9 cellular contexts compared by ENCODE assay signal in the genomic region with DNA sequence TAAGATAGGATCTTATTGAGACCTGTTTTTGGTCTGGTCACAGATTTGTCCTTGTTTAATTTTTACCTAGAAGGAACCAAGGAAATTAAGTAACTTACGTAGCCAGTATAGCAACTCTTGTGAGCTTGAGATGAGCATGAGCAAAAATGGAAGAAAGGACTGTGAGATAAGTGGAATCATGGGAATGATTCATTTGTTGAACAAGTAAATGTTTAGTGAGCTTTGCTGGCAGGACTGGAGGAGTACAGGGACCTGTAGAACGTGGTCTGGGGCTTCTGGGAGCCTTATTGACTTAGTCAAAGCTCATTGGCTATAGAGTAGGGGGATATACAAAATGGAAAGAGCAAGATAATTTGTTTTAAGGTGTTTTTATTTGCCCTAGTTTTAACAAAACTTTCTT. TPM values are rescaled to one million over a fixed set of nuclear protein-coding genes. Genes with fewer than 3 reads are reported as not detected.
A peak's percentile ranks its signal among the peaks of the same experiment; 100 is the strongest.
DNase-seq lines count a peak whose midpoint lies in the region; ATAC-seq and TF ChIP-seq lines count a peak whose summit lies in the region.
"Had no signal": no experiment of that assay in that cellular context is flagged by ENCODE, and none has a peak within 500 bp of the region (broad histone marks: within the 10 kb centered on the region; RNA-seq: fewer than 3 reads in every experiment).

No MANE protein-coding gene starts in this region.

- H3K27ac ChIP-seq in AG04450 (ENCODE audit: low read depth, low read length) (no peak overlapping the region), HCT116 (ENCODE audit: low read depth, low read length) (no peak overlapping the region), tibial artery (no peak overlapping the region)

- no peak overlapping the region for H2AFZ ChIP-seq in HCT116 (ENCODE audit: low read depth, low read length, poor library complexity, severe bottlenecking)

- H3K9ac ChIP-seq in HCT116 (ENCODE audit: low read length) (peak overlapping the region; percentile 98; the same call in 1 of the 2 replicates), adipocyte (ENCODE audit: low read length) (peak overlapping the region; percentile 99)

- RAD21 ChIA-PET in HCT116 (lab: Charles Lee; ENCODE audit: low non-redundant PET in 1 of 2, low total read pairs in 2 of 2, uncharacterized antibody in 2 of 2, unreplicated experiment in 2 of 2), result no interaction called here

- TF ChIP-seq POLR2A in HCT116 (IDR thresholded peaks at IDR 0.05; ENCODE audit: borderline replicate concordance, extremely low read depth, insufficient read depth, insufficient read length), result no peak

- no peak for DNase-seq in AG04450 (ENCODE audit: low read depth, low spot score)
- no peak for DNase-seq in HCT116 (ENCODE audit: low read depth, low spot score)
- no peak for DNase-seq in adipocyte (ENCODE audit: low read depth)
- peak; percentile 36 for DNase-seq in left kidney (ENCODE audit: low read depth, low spot score)
- DNase-seq in GF-D8 (lab: John Stamatoyannopoulos, UW), result no peak
- no peak for DNase-seq in tibial artery
- no peak for DNase-seq in SKM-1 treated with dmso at 0.1 percent for 144 hours (lab: John Stamatoyannopoulos, UW; ENCODE audit: unreplicated experiment)
- DNase-seq: activated effector memory CD4-positive, alpha-beta T cell treated with anti-CD3 and anti-CD28 coated beads, Interleukin-2, amount 50 U/mL, for 16 hours had no signal

- ATAC-seq in HCT116 (no peak), HG03342 (IDR thresholded peaks at IDR 0.05; ENCODE audit: unreplicated experiment) (no peak)

- peaks cover 61% of the 10 kb centered on the region; the same call in 1 of the 2 replicates for H4K20me1 ChIP-seq in HCT116 (ENCODE audit: insufficient read depth)

- H3K4me1 ChIP-seq in HCT116 (ENCODE audit: control insufficient read depth in 1 of 2, insufficient read depth in 2 of 2, low read length in 2 of 2), result peaks cover 54 to 76% of the 10 kb centered on the region in 2 experiments
- peaks cover 42% of the 10 kb centered on the region for H3K4me1 ChIP-seq in adipocyte (ENCODE audit: control insufficient read depth, insufficient read depth, low read length)
- H3K4me1 ChIP-seq in tibial artery, result peaks cover 0 to 70% (median 21%) of the 10 kb centered on the region in 4 donors

- CTCF ChIA-PET in AG04450 (lab: Charles Lee), result interaction anchor here (0.8 to 1.4 kb wide), 2 partner anchors 13 to 53 kb away, joined by 4 read pairs; no protein-coding TSS in a partner anchor
- CTCF ChIA-PET in HCT116 (lab: Charles Lee), result no interaction called here

- no peaks in the 10 kb centered on the region for H3K9me2 ChIP-seq in HCT116 (ENCODE audit: insufficient read depth)

- H3K36me3 ChIP-seq in HCT116 (ENCODE audit: control insufficient read depth in 1 of 2, insufficient read depth in 2 of 2, low read length in 2 of 2), result 0 out of 4 replicates have a peak, but pooled peaks cover 0 to 6% of the 10 kb centered on the region in 2 experiments
- no peaks in the 10 kb centered on the region for H3K36me3 ChIP-seq in adipocyte (ENCODE audit: control insufficient read depth, insufficient read depth, low read length, severe bottlenecking)
- H3K36me3 ChIP-seq in tibial artery, result no peaks in the 10 kb centered on the region

- peaks cover 87% of the 10 kb centered on the region for H3K79me2 ChIP-seq in HCT116 (ENCODE audit: insufficient read depth, low read length)

- intact Hi-C loops in HCT116 (cut with micrococcal nuclease), result loop anchor here (5.0 kb wide), 1 partner anchor 36 kb away; no protein-coding TSS in a partner anchor
- intact Hi-C loops in tibial artery (cut with DNase I; ENCODE audit: low total_unique reads), result loop anchor here (10.0 kb wide), 2 partner anchors 199 to 1819 kb away; a partner anchor contains a TSS

- TF ChIP-seq CTCF in AG04450 (IDR thresholded peaks at IDR 0.05; ENCODE audit: low read depth, low read length) (no peak), HCT116 (IDR thresholded peaks at IDR 0.05 in 2 of 3, conservative IDR thresholded peaks at IDR 0.05 in 1 of 3; ENCODE audit: borderline replicate concordance in 1 of 3, insufficient read depth in 1 of 3, low read depth in 2 of 3, low read length in 2 of 3) (no peak), tibial artery (IDR thresholded peaks at IDR 0.05) (no peak)

- peaks cover 4% of the 10 kb centered on the region; the same call in 1 of the 2 replicates for H3K9me3 ChIP-seq in AG04450 (ENCODE audit: control insufficient read depth, insufficient read depth, low read length)
- no peaks in the 10 kb centered on the region for H3K9me3 ChIP-seq in HCT116 (ENCODE audit: control insufficient read depth in 1 of 2, insufficient read depth in 1 of 2, low read depth in 1 of 2, low read length in 2 of 2)
- no peaks in the 10 kb centered on the region for H3K9me3 ChIP-seq in adipocyte (ENCODE audit: control insufficient read depth, low read length)
- H3K9me3 ChIP-seq in tibial artery, result no peaks in the 10 kb centered on the region

- H3K27me3 ChIP-seq in AG04450 (ENCODE audit: control insufficient read depth, insufficient read depth, low read length) (no peaks in the 10 kb centered on the region), HCT116 (ENCODE audit: insufficient read depth, low read length) (no peaks in the 10 kb centered on the region), adipocyte (replicated peaks; ENCODE audit: control insufficient read depth, insufficient read depth, low read length) (no peaks in the 10 kb centered on the region), tibial artery (no peaks in the 10 kb centered on the region)

- BruUV-seq in HCT116 (replicated peaks; lab: Mats Ljungman, UMichigan), result no TSS peak

- H3K4me3 ChIP-seq in AG04450 (ENCODE audit: low read depth, low read length) (peak overlapping the region; percentile 94), HCT116 (replicated peaks in 1 of 2; ENCODE audit: low read depth in 1 of 2, low read length in 2 of 2) (peak overlapping the region in 1 of 2 experiments; percentile 83; a peak in 1 of 4 replicates), adipocyte (ENCODE audit: low read length) (peak overlapping the region; percentile 99), tibial artery (peak overlapping the region in 1 of 2 donors; percentile 74)

- H3K4me2 ChIP-seq in HCT116 (ENCODE audit: low read length), result peak overlapping the region; percentile 75

- POLR2A ChIA-PET in AG04450 (lab: Yijun Ruan, JAX) (no interaction called here), HCT116 (lab: Charles Lee) (no interaction called here)

- TF ChIP-seq RAD21 in HCT116 (IDR thresholded peaks at IDR 0.05; ENCODE audit: low read depth), result no peak

TF ChIP-seq in HCT116, 20 proteins besides CTCF, POLR2A, EP300 and RAD21 (continues in another document):
- TF ChIP-seq POLR2AphosphoS5 (IDR thresholded peaks at IDR 0.05; ENCODE audit: low read depth, low read length), result no peak
- no peak for TF ChIP-seq EGR1 (IDR thresholded peaks at IDR 0.05; ENCODE audit: low read depth)
- no peak for TF ChIP-seq ELF1 (IDR thresholded peaks at IDR 0.05; ENCODE audit: borderline replicate concordance, low read depth)
- TF ChIP-seq, protein P1, sequence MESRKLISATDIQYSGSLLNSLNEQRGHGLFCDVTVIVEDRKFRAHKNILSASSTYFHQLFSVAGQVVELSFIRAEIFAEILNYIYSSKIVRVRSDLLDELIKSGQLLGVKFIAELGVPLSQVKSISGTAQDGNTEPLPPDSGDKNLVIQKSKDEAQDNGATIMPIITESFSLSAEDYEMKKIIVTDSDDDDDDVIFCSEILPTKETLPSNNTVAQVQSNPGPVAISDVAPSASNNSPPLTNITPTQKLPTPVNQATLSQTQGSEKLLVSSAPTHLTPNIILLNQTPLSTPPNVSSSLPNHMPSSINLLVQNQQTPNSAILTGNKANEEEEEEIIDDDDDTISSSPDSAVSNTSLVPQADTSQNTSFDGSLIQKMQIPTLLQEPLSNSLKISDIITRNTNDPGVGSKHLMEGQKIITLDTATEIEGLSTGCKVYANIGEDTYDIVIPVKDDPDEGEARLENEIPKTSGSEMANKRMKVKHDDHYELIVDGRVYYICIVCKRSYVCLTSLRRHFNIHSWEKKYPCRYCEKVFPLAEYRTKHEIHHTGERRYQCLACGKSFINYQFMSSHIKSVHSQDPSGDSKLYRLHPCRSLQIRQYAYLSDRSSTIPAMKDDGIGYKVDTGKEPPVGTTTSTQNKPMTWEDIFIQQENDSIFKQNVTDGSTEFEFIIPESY (IDR thresholded peaks at IDR 0.05; ENCODE audit: extremely low read depth, insufficient replicate concordance, low read length), result no peak
- TF ChIP-seq EZH2phosphoT487 (IDR thresholded peaks at IDR 0.05; ENCODE audit: borderline replicate concordance), result no peak
- TF ChIP-seq, protein P2, sequence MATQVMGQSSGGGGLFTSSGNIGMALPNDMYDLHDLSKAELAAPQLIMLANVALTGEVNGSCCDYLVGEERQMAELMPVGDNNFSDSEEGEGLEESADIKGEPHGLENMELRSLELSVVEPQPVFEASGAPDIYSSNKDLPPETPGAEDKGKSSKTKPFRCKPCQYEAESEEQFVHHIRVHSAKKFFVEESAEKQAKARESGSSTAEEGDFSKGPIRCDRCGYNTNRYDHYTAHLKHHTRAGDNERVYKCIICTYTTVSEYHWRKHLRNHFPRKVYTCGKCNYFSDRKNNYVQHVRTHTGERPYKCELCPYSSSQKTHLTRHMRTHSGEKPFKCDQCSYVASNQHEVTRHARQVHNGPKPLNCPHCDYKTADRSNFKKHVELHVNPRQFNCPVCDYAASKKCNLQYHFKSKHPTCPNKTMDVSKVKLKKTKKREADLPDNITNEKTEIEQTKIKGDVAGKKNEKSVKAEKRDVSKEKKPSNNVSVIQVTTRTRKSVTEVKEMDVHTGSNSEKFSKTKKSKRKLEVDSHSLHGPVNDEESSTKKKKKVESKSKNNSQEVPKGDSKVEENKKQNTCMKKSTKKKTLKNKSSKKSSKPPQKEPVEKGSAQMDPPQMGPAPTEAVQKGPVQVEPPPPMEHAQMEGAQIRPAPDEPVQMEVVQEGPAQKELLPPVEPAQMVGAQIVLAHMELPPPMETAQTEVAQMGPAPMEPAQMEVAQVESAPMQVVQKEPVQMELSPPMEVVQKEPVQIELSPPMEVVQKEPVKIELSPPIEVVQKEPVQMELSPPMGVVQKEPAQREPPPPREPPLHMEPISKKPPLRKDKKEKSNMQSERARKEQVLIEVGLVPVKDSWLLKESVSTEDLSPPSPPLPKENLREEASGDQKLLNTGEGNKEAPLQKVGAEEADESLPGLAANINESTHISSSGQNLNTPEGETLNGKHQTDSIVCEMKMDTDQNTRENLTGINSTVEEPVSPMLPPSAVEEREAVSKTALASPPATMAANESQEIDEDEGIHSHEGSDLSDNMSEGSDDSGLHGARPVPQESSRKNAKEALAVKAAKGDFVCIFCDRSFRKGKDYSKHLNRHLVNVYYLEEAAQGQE (IDR thresholded peaks at IDR 0.05; ENCODE audit: low read depth), result no peak
- no peak for TF ChIP-seq SIN3A (IDR thresholded peaks at IDR 0.05; ENCODE audit: low read depth)
- TF ChIP-seq EZH2 (IDR thresholded peaks at IDR 0.05), result no peak
- TF ChIP-seq TCF7L2 (IDR thresholded peaks at IDR 0.05; ENCODE audit: borderline replicate concordance, extremely low read depth, insufficient read depth, insufficient read length), result no peak
- TF ChIP-seq CBX3 (IDR thresholded peaks at IDR 0.05; ENCODE audit: low read depth), result no peak
- TF ChIP-seq FOSL1 (IDR thresholded peaks at IDR 0.05; ENCODE audit: low read depth), result no peak

RNA-seq across cellular contexts. Expression of a gene that starts 3.0 kb away (rescaled TPM):
- 214 and 224 TPM in 2 replicates for polyA plus RNA-seq in AG04450 (2011; rRNA removed)
- 309 and 330 TPM in 2 replicates for polyA minus RNA-seq in AG04450 (2011; rRNA and poly(A)+ RNA removed)
- total RNA-seq in HCT116 (2021; ENCODE audit: unreplicated experiment), result 251 TPM
- 113 and 123 TPM in 2 replicates for polyA plus RNA-seq in HCT116 (2012)
